Comparison of ENCODE assay signal across 10 cellular contexts in the genomic region with DNA sequence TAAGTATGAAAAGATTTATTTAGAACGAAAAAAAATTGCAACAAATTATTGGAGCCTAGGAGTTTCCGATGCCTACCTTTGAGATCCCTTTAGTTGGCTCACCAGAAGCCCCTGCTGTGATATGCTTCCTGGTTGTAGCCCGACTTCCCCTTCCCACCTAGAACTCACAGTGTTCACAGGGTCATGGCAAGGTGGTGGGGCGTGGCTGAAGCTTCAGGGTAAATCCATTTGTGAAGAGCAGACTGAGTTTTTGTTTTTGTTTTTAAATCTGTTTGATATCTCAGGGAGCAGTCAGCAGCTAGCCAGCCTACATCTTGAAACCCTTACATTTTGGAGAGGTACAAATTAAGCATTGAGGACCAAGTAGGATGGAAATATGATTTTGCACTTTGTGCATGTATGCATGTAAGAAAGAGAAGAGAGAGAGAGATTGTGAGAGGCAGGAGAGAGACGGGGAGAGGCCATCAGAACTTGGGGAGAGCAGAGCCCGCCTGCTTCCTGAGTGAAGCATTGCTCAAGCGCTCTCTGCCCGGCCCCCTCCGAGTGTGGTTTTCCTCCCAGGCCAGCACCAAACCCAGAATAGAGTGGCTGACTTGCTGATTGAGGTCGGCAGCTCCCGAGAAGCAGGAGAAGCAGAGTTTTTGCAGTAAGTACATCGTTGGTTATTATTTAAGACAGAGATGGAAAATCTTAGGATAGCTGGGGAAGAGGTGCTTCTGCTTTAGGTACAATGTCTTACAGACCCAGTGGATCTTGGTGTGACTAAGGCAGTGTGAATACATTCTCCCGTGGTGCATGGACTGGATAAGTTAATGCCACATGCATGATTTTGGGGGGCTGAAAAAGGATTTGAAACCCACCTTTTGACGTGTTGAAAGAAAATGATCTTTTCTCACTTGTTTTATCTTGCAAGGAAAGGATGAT.
A peak's percentile ranks its signal among the peaks of the same experiment; 100 is the strongest.
DNase-seq lines count a peak whose midpoint lies in the region; TF ChIP-seq lines count a peak whose summit lies in the region.
"Had no signal": no experiment of that assay in that cellular context is flagged by ENCODE, and none has a peak within 500 bp of the region (broad histone marks: within the 10 kb centered on the region; RNA-seq: fewer than 3 reads in every experiment).

No MANE protein-coding gene starts in this region.

- H3K36me3 ChIP-seq in muscle layer of duodenum (ENCODE audit: control insufficient read depth in 1 of 2, insufficient read depth in 2 of 2, low read length in 2 of 2), result no peaks in the 10 kb centered on the region
- no peaks in the 10 kb centered on the region for H3K36me3 ChIP-seq in uterus

- intact Hi-C loops in uterus (cut with DNase I; ENCODE audit: low total_unique reads), result no loop called here

- no peaks in the 10 kb centered on the region for H3K4me1 ChIP-seq in muscle layer of duodenum (ENCODE audit: control insufficient read depth in 1 of 2, insufficient read depth in 2 of 2, low read length in 2 of 2)
- H3K4me1 ChIP-seq in uterus, result no peaks in the 10 kb centered on the region

- in situ Hi-C loops in astrocyte of the spinal cord (cut with HindIII; ENCODE audit: low sequenced_read_pairs), result no loop called here

- DNase-seq in DMS 273 (lab: John Stamatoyannopoulos, UW; ENCODE audit: unreplicated experiment), result peak; percentile 43
- no peak for DNase-seq in DMS 273 treated with DMSO at 0.1 percent for 48 hours (lab: John Stamatoyannopoulos, UW)
- DNase-seq in SIG-M5 (lab: John Stamatoyannopoulos, UW), result peak; percentile 56
- peak; percentile 30 for DNase-seq in astrocyte of the spinal cord (ENCODE audit: low read depth, low spot score)
- DNase-seq in uterus, result peak; percentile 41 to 45
- DNase-seq in D341Med (ENCODE audit: low spot score), result no peak
- DNase-seq in NCI-H2196 treated with DMSO at 0.1 percent for 48 hours (lab: John Stamatoyannopoulos, UW; ENCODE audit: unreplicated experiment), result no peak

- H3K27ac ChIP-seq in muscle layer of duodenum (ENCODE audit: low read length) (peak overlapping the region; percentile 35), uterus (peak overlapping the region; percentile 54 to 70)
- H3K27ac ChIP-seq: 22Rv1, SK-N-MC had no signal

- H3K4me3 ChIP-seq in astrocyte of the spinal cord (ENCODE audit: low read depth, low read length) (no peak overlapping the region), muscle layer of duodenum (ENCODE audit: low read depth in 1 of 2, low read length in 2 of 2) (peak overlapping the region; percentile 20 to 52), uterus (peak overlapping the region in 1 of 2 donors; percentile 4)
- H3K4me3 ChIP-seq: SK-N-MC had no signal

- peak in 1 of 2 donors; percentile 13 for TF ChIP-seq POLR2A in uterus (IDR thresholded peaks at IDR 0.05)

- TF ChIP-seq CTCF in astrocyte of the spinal cord (IDR thresholded peaks at IDR 0.05; ENCODE audit: low read depth, low read length) (no peak), uterus (IDR thresholded peaks at IDR 0.05) (no peak)

- H3K27me3 ChIP-seq in muscle layer of duodenum (ENCODE audit: low read depth, low read length) (no peaks in the 10 kb centered on the region), uterus (no peaks in the 10 kb centered on the region)

- H3K9me3 ChIP-seq in muscle layer of duodenum (ENCODE audit: control insufficient read depth in 1 of 2, low read length in 2 of 2) (no peaks in the 10 kb centered on the region), uterus (no peaks in the 10 kb centered on the region)

Comparison
In these comparisons a context has a peak if more than half of its experiments do, and no peak if none do; other contexts are left out.
1. DNase-seq: peak in DMS 273 (single experiment), SIG-M5 (single experiment), astrocyte of the spinal cord (single experiment) and uterus (2 of 2); none in DMS 273 treated with DMSO at 0.1 percent for 48 hours (single experiment), D341Med (single experiment) and NCI-H2196 treated with DMSO at 0.1 percent for 48 hours (single experiment).